ENCODE assay signal across 20 cellular contexts in the genomic region with DNA sequence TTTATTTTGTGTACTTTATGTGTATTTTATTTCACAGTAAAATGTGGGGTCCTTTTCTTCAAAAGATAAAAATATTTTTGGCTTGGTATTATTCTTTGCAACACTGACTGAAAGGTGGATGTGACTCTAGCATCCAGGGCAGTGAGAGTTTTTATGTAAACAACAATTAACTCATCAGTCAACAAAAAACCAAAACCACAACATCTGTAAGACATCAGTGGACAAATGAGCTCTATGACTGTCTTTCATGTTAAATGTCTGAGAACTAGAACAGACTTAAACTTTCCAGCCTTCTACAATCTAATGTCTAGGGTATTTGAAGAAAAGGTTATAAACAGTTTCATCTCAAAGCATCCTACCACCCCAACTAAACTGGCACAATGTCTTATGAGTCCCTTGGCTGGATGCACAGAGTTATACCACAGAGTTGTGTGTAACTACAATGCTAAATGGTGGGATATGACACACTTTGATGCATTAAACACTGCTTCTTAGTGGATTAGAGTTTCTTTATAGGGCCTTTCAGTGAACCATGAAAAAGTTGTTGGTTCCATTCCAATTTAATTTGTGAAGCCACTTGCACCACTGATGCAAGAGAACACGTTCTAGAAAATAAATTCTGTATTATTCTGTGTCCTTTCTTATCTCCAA.
DNase-seq lines count a peak whose midpoint lies in the region; ATAC-seq, FAIRE-seq and TF ChIP-seq lines count a peak whose summit lies in the region.
"Had no signal": no experiment of that assay in that cellular context is flagged by ENCODE, and none has a peak within 500 bp of the region (broad histone marks: within the 10 kb centered on the region; RNA-seq: fewer than 3 reads in every experiment).

No MANE protein-coding gene starts in this region.

- no peaks in the 10 kb centered on the region for H3K79me2 ChIP-seq in GM12878 (ENCODE audit: control insufficient read depth, insufficient read depth, low read length)

- no peaks in the 10 kb centered on the region for H3K9me3 ChIP-seq in A673 (ENCODE audit: low read depth, low read length, poor library complexity, severe bottlenecking)
- H3K9me3 ChIP-seq in GM12878 (replicated peaks; ENCODE audit: control insufficient read depth, insufficient read depth, low read length) = no peaks in the 10 kb centered on the region
- no peaks in the 10 kb centered on the region for H3K9me3 ChIP-seq in mesenchymal stem cell (ENCODE audit: control insufficient read depth, low read length)
- H3K9me3 ChIP-seq: SK-N-SH had no signal

- no peak overlapping the region for H4K91ac ChIP-seq in mesenchymal stem cell (ENCODE audit: low read length)

- WGBS in GM12878 (ENCODE audit: insufficient coverage, insufficient replicate concordance, low lambda C conversion rate, missing lambda C conversion rate) = 0% methylated on average over 1 of the region's 1 CpG
- WGBS in mesenchymal stem cell = no CpG with 5 or more reads among the region's 1 CpG

- no peak overlapping the region for H3K18ac ChIP-seq in mesenchymal stem cell (ENCODE audit: low read depth in 1 of 2, low read length in 2 of 2)

- H3K27me3 ChIP-seq in A673 (replicated peaks; ENCODE audit: insufficient read depth, low read depth, low read length, poor library complexity) (no peaks in the 10 kb centered on the region), GM12878 (replicated peaks in 1 of 2; ENCODE audit: control insufficient read depth in 2 of 2, insufficient read depth in 2 of 2, low read length in 1 of 2) (no peaks in the 10 kb centered on the region), mesenchymal stem cell (ENCODE audit: control insufficient read depth in 1 of 2, insufficient read depth in 1 of 2, low read length in 2 of 2) (no peaks in the 10 kb centered on the region)

- H3K4me3 ChIP-seq in A673 (ENCODE audit: low read depth, low read length, poor library complexity, severe bottlenecking) (no peak overlapping the region), GM12878 (no peak overlapping the region), mesenchymal stem cell (ENCODE audit: insufficient read depth in 1 of 2, low read depth in 1 of 2, low read length in 2 of 2) (no peak overlapping the region)

- RAD21 ChIA-PET in GM12878 (lab: Charles Lee; ENCODE audit: unreplicated experiment) = interaction anchor here (0.9 kb wide), 1 partner anchor 11 kb away, joined by 3 read pairs; no protein-coding TSS in a partner anchor

- DNase-seq in A673 (ENCODE audit: low spot score) (peak; percentile 11), GM12878 (ENCODE audit: low read depth, low spot score) (no peak), mesenchymal stem cell (peak; percentile 10), NCI-H128 (lab: John Stamatoyannopoulos, UW; ENCODE audit: unreplicated experiment) (no peak), dedifferentiated amniotic fluid mesenchymal stem cell (ENCODE audit: extremely low spot score) (no peak), left colon (no peak)
- DNase-seq: IMR-90, NCI-H1436, NCI-H1930, NCI-H226, NCI-H524, PC-3, RPMI8226, SHP77 treated with DMSO at 0.1 percent for 48 hours, SK-N-SH had no signal

- TF ChIP-seq POLR2A in GM12878 (IDR thresholded peaks at IDR 0.05; ENCODE audit: low read depth, low read length) = no peak

- H2AFZ ChIP-seq in GM12878 (ENCODE audit: control insufficient read depth, low read depth, low read length) = no peak overlapping the region
- H2AFZ ChIP-seq in mesenchymal stem cell (ENCODE audit: low read depth, low read length) = no peak overlapping the region

- peak; percentile 23 for FAIRE-seq in GM12878 (lab: Jason Lieb, UNC)
- FAIRE-seq: G401.6, HTR-8/SVneo had no signal

- no TSS peak for BruUV-seq in A673 (replicated peaks; lab: Mats Ljungman, UMichigan)
- BruUV-seq in GM12878 (replicated peaks; lab: Mats Ljungman, UMichigan) = no TSS peak

- TF ChIP-seq CTCF in A673 (conservative IDR thresholded peaks at IDR 0.05; ENCODE audit: low read depth, low read length) = no peak
- TF ChIP-seq CTCF in GM12878 (IDR thresholded peaks at IDR 0.05 in 2 of 3, conservative IDR thresholded peaks at IDR 0.05 in 1 of 3; ENCODE audit: control insufficient read depth in 2 of 3, extremely low read depth in 1 of 3, insufficient read depth in 1 of 3, low read depth in 3 of 3, low read length in 3 of 3) = no peak

- CTCF ChIA-PET in A673 (lab: Charles Lee) = no interaction called here
- CTCF ChIA-PET in GM12878 (lab: Yijun Ruan, JAX) = interaction anchor here (0.6 kb wide), 1 partner anchor 546 kb away, joined by 5 read pairs; no protein-coding TSS in a partner anchor

- no peak overlapping the region for H3K4ac ChIP-seq in mesenchymal stem cell (ENCODE audit: low read depth in 1 of 2, low read length in 2 of 2)

- H2BK12ac ChIP-seq in mesenchymal stem cell (ENCODE audit: low read length in 2 of 2) = no peak overlapping the region

- H2AK5ac ChIP-seq in mesenchymal stem cell (ENCODE audit: low read length, severe bottlenecking) = no peak overlapping the region

- no peak overlapping the region for H2BK120ac ChIP-seq in mesenchymal stem cell (ENCODE audit: low read depth, low read length)

- no peak for TF ChIP-seq RAD21 in GM12878 (IDR thresholded peaks at IDR 0.05; ENCODE audit: insufficient read depth, low read depth, low read length)

- H2BK15ac ChIP-seq in mesenchymal stem cell (ENCODE audit: low read depth, poor library complexity, severe bottlenecking) = no peak overlapping the region

- SMC1A ChIA-PET in GM12878 (lab: Charles Lee; ENCODE audit: uncharacterized antibody, unreplicated experiment) = interaction anchor here (1.0 to 1.3 kb wide), 2 partner anchors 15 to 118 kb away, joined by 3 read pairs; no protein-coding TSS in a partner anchor

- no peaks in the 10 kb centered on the region for H3K79me1 ChIP-seq in mesenchymal stem cell (replicated peaks; ENCODE audit: low read length, poor library complexity, severe bottlenecking)

- TF ChIP-seq EP300 in GM12878 (IDR thresholded peaks at IDR 0.05; ENCODE audit: borderline replicate concordance in 1 of 2, control insufficient read depth in 1 of 2, low read depth in 2 of 2, low read length in 2 of 2) = no peak

- H3K4me2 ChIP-seq in GM12878 (ENCODE audit: control insufficient read depth, insufficient read depth) (no peak overlapping the region), mesenchymal stem cell (ENCODE audit: low read length, poor library complexity, severe bottlenecking) (no peak overlapping the region)
- H3K4me2 ChIP-seq: SK-N-SH had no signal

- H3K4me1 ChIP-seq in A673 (ENCODE audit: insufficient read depth, low read length, poor library complexity, severe bottlenecking) (peaks cover 15% of the 10 kb centered on the region), GM12878 (ENCODE audit: control insufficient read depth, insufficient read depth, low read length) (no peaks in the 10 kb centered on the region), mesenchymal stem cell (ENCODE audit: control insufficient read depth, insufficient read depth, low read depth, low read length) (no peaks in the 10 kb centered on the region)

- no peak overlapping the region for H2BK5ac ChIP-seq in mesenchymal stem cell (ENCODE audit: low read depth, low read length, poor library complexity, severe bottlenecking)

- no peak overlapping the region for H3K23ac ChIP-seq in mesenchymal stem cell (ENCODE audit: low read length in 2 of 2)

- ATAC-seq in GM21528 (IDR thresholded peaks at IDR 0.05; ENCODE audit: low FRiP score, unreplicated experiment) = peak; percentile 65
- ATAC-seq in GM12878 = peak; percentile 66
- ATAC-seq in GM21390 (IDR thresholded peaks at IDR 0.05; ENCODE audit: unreplicated experiment) = no peak
- ATAC-seq in left colon = no peak
- ATAC-seq: PC-3 had no signal

- H4K20me1 ChIP-seq in GM12878 (ENCODE audit: control insufficient read depth, insufficient read depth) = no peaks in the 10 kb centered on the region

- H3K9ac ChIP-seq in GM12878 (ENCODE audit: control insufficient read depth, insufficient read depth, low read length) (no peak overlapping the region), mesenchymal stem cell (ENCODE audit: low read length) (no peak overlapping the region)
- H3K9ac ChIP-seq: SK-N-SH had no signal

- no peak overlapping the region for H3K27ac ChIP-seq in A673 (ENCODE audit: low read depth, low read length, poor library complexity, severe bottlenecking)
- no peak overlapping the region for H3K27ac ChIP-seq in GM12878 (ENCODE audit: control insufficient read depth, insufficient read depth)
- H3K27ac ChIP-seq in mesenchymal stem cell (ENCODE audit: low read length, poor library complexity, severe bottlenecking) = no peak overlapping the region
- H3K27ac ChIP-seq: 22Rv1 had no signal

- intact Hi-C loops in A673 (cut with micrococcal nuclease; ENCODE audit: unreplicated experiment) = loop anchor here (10.0 kb wide), 1 partner anchor 924 kb away; no protein-coding TSS in a partner anchor
- intact Hi-C loops in GM12878 (cut with micrococcal nuclease; ENCODE audit: unreplicated experiment) = no loop called here
- intact Hi-C loops in left colon (cut with DNase I, micrococcal nuclease) = no loop called here

- H3K36me3 ChIP-seq in A673 (ENCODE audit: insufficient read depth, low read length, poor library complexity, severe bottlenecking) (no peaks in the 10 kb centered on the region), GM12878 (ENCODE audit: control insufficient read depth in 2 of 2, insufficient read depth in 2 of 2, low read length in 1 of 2) (no peaks in the 10 kb centered on the region), mesenchymal stem cell (ENCODE audit: control insufficient read depth in 1 of 2, insufficient read depth in 2 of 2, low read depth in 1 of 2, low read length in 2 of 2) (no peaks in the 10 kb centered on the region)

- in situ Hi-C loops in GM12878 (cut with MboI) = no loop called here

- POLR2A ChIA-PET in A673 (lab: Charles Lee; ENCODE audit: low non-redundant PET) = no interaction called here
- POLR2A ChIA-PET in GM12878 (lab: Charles Lee) = no interaction called here

- H3K14ac ChIP-seq in mesenchymal stem cell (ENCODE audit: low read length in 2 of 2) = no peak overlapping the region

- no peak overlapping the region for H4K8ac ChIP-seq in mesenchymal stem cell (ENCODE audit: low read length)

TF ChIP-seq in GM12878, 131 proteins besides CTCF, POLR2A, EP300 and RAD21 (continues in another document):
- TF ChIP-seq ZNF207 (IDR thresholded peaks at IDR 0.05; ENCODE audit: borderline replicate concordance) (no peak), KAT2A (conservative IDR thresholded peaks at IDR 0.05; ENCODE audit: control insufficient read depth, low read depth, low read length) (no peak), ZNF384 (IDR thresholded peaks at IDR 0.05; ENCODE audit: borderline replicate concordance, low read depth, low read length) (no peak), ETV6 (conservative IDR thresholded peaks at IDR 0.05 in 1 of 2, IDR thresholded peaks at IDR 0.05 in 1 of 2; ENCODE audit: borderline replicate concordance in 1 of 2, low read depth in 1 of 2) (no peak), MEF2B (IDR thresholded peaks at IDR 0.05; ENCODE audit: partially characterized antibody, poor library complexity, severe bottlenecking) (no peak), TAF1 (IDR thresholded peaks at IDR 0.05; ENCODE audit: borderline replicate concordance, low read depth, low read length) (no peak)

Comparison
In these comparisons a context has a peak if more than half of its experiments do, and no peak if none do; other contexts are left out.
1. DNase-seq: peak in A673 (single experiment) and mesenchymal stem cell (single experiment); none in GM12878 (single experiment), NCI-H128 (single experiment), dedifferentiated amniotic fluid mesenchymal stem cell (single experiment) and left colon (0 of 2).
2. ATAC-seq: peak in GM21528 (single experiment) and GM12878 (single experiment); none in GM21390 (single experiment) and left colon (single experiment).